9 cellular contexts compared by ENCODE assay signal in the genomic region with DNA sequence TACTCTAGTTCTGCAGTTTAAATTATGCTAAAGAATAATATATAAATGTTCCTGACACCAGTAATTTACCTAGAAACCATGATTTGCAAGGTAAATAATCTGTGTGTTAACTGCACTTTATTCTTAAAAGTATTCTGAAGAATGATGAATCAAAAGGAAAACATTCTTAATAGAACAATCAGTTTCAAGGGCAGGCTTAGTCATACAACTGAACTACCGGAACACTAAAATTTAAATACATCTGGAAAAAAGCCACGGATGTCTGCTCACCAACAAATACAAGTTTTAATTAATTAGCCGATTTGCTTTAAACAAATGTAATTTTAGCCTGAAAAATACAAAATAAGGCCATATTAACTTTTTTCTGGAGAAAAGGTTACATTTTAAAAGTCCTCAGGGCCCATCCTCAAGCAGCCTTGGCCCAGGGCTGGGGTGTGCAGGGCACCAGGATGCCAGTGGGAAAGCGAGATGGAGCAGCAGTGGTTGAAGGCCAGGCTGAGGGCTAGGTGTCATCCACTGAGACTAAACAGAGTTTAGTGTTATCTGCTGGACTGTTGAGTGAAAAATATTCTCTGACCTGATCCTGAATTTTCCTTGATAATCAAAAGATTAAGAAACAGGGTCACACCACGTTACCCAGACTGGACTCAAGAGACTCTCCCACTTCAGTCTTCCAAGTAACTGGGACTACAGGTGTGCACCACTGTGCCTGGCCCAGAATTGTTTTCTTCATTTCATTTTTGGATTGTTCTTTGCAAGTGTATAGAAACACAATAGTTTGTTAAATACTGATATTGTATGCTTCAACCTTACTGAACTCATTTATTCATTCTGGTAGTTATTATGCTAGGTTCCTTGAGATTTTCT.
DNase-seq lines count a peak whose midpoint lies in the region; ATAC-seq and TF ChIP-seq lines count a peak whose summit lies in the region.
"Had no signal": no experiment of that assay in that cellular context is flagged by ENCODE, and none has a peak within 500 bp of the region (broad histone marks: within the 10 kb centered on the region; RNA-seq: fewer than 3 reads in every experiment).

No MANE protein-coding gene starts in this region.

- no peak for TF ChIP-seq CTCF in RWPE2 (IDR thresholded peaks at IDR 0.05; ENCODE audit: poor library complexity, severe bottlenecking)
- no peak for TF ChIP-seq CTCF in fibroblast of pulmonary artery (IDR thresholded peaks at IDR 0.05; ENCODE audit: low read length, missing control alignments)

- no peak overlapping the region for H2AK5ac ChIP-seq in trophoblast cell (ENCODE audit: low read length)

- H3K9me3 ChIP-seq in RWPE2 (ENCODE audit: severe bottlenecking) (no peaks in the 10 kb centered on the region), trophoblast cell (ENCODE audit: insufficient read depth, low read depth, low read length) (no peaks in the 10 kb centered on the region)

- no peak overlapping the region for H3K4me3 ChIP-seq in RWPE2 (ENCODE audit: severe bottlenecking)
- no peak overlapping the region for H3K4me3 ChIP-seq in fibroblast of pulmonary artery (replicated peaks; ENCODE audit: low read depth, low read length)
- H3K4me3 ChIP-seq in trophoblast cell (ENCODE audit: low read depth, low read length) = no peak overlapping the region

- H3K4ac ChIP-seq in trophoblast cell (ENCODE audit: low read depth, low read length) = peak overlapping the region; percentile 21

- H3K9ac ChIP-seq in trophoblast cell (ENCODE audit: low read length) = no peak overlapping the region

- H3K36me3 ChIP-seq in RWPE2 (ENCODE audit: low read depth) = peaks cover 19% of the 10 kb centered on the region
- no peaks in the 10 kb centered on the region for H3K36me3 ChIP-seq in trophoblast cell (ENCODE audit: control insufficient read depth in 1 of 2, insufficient read depth in 2 of 2, low read length in 2 of 2)

- H3K4me2 ChIP-seq in trophoblast cell (ENCODE audit: low read length) = no peak overlapping the region

- no peak overlapping the region for H3K18ac ChIP-seq in trophoblast cell (ENCODE audit: low read length)

- peaks cover 1% of the 10 kb centered on the region for H3K79me1 ChIP-seq in trophoblast cell (ENCODE audit: low read length)

- WGBS in trophoblast cell (ENCODE audit: extremely low coverage, insufficient coverage, insufficient read length) = no CpG with 5 or more reads among the region's 5 CpGs

- no peak overlapping the region for H2BK120ac ChIP-seq in trophoblast cell (ENCODE audit: insufficient read depth, low read length, poor library complexity)

- H3K27ac ChIP-seq in RWPE2 (ENCODE audit: poor library complexity, severe bottlenecking) (peak overlapping the region; percentile 100), trophoblast cell (ENCODE audit: low read depth, low read length) (no peak overlapping the region)

- H3K23ac ChIP-seq in trophoblast cell (ENCODE audit: low read length) = no peak overlapping the region

- no peaks in the 10 kb centered on the region for H3K27me3 ChIP-seq in RWPE2 (ENCODE audit: insufficient read depth, poor library complexity, severe bottlenecking)
- H3K27me3 ChIP-seq in trophoblast cell (ENCODE audit: insufficient read depth, low read length) = no peaks in the 10 kb centered on the region

- no peak overlapping the region for H4K8ac ChIP-seq in trophoblast cell (ENCODE audit: low read depth, low read length)

- H2BK5ac ChIP-seq in trophoblast cell (ENCODE audit: low read depth, low read length, poor library complexity) = no peak overlapping the region

- no peak overlapping the region for H4K12ac ChIP-seq in trophoblast cell (ENCODE audit: low read depth, low read length)

- H3K79me2 ChIP-seq in trophoblast cell (ENCODE audit: control insufficient read depth, insufficient read depth, low read length, poor library complexity) = no peaks in the 10 kb centered on the region

- H2BK12ac ChIP-seq in trophoblast cell (ENCODE audit: low read length) = no peak overlapping the region

- DNase-seq in EH (ENCODE audit: low read depth) = peak; percentile 87
- DNase-seq in RWPE2 (ENCODE audit: low spot score) = no peak
- DNase-seq in fibroblast of pulmonary artery (ENCODE audit: low read depth) = peak; percentile 68
- no peak for DNase-seq in trophoblast cell
- no peak for DNase-seq in NCI-H2227 (lab: John Stamatoyannopoulos, UW; ENCODE audit: unreplicated experiment)
- DNase-seq: small intestine had no signal

- peak; percentile 78 for ATAC-seq in RWPE2 (ENCODE audit: low read depth)
- no peak for ATAC-seq in GM18867 (IDR thresholded peaks at IDR 0.05; ENCODE audit: unreplicated experiment)
- ATAC-seq in GM18502 (IDR thresholded peaks at IDR 0.05; ENCODE audit: poor library complexity, unreplicated experiment) = no peak
- no peak for ATAC-seq in HG03108 (IDR thresholded peaks at IDR 0.05; ENCODE audit: unreplicated experiment)

- no peak overlapping the region for H4K91ac ChIP-seq in trophoblast cell (ENCODE audit: low read depth, low read length)

- no peak overlapping the region for H2AFZ ChIP-seq in trophoblast cell (ENCODE audit: insufficient read depth, low read length, poor library complexity)

- peaks cover 83% of the 10 kb centered on the region for H3K4me1 ChIP-seq in RWPE2 (ENCODE audit: insufficient read depth, poor library complexity, severe bottlenecking)
- H3K4me1 ChIP-seq in trophoblast cell (ENCODE audit: control insufficient read depth in 1 of 2, insufficient read depth in 2 of 2, low read length in 2 of 2) = peaks cover 0 to 9% of the 10 kb centered on the region in 2 experiments

- H3K14ac ChIP-seq in trophoblast cell (ENCODE audit: low read length) = no peak overlapping the region

Comparison
In these comparisons a context has a peak if more than half of its experiments do, and no peak if none do; other contexts are left out.
1. DNase-seq: peak in EH (single experiment) and fibroblast of pulmonary artery (single experiment); none in RWPE2 (single experiment), trophoblast cell (0 of 2) and NCI-H2227 (single experiment).